ENCODE assay signal across 2 cellular contexts in the genomic region with DNA sequence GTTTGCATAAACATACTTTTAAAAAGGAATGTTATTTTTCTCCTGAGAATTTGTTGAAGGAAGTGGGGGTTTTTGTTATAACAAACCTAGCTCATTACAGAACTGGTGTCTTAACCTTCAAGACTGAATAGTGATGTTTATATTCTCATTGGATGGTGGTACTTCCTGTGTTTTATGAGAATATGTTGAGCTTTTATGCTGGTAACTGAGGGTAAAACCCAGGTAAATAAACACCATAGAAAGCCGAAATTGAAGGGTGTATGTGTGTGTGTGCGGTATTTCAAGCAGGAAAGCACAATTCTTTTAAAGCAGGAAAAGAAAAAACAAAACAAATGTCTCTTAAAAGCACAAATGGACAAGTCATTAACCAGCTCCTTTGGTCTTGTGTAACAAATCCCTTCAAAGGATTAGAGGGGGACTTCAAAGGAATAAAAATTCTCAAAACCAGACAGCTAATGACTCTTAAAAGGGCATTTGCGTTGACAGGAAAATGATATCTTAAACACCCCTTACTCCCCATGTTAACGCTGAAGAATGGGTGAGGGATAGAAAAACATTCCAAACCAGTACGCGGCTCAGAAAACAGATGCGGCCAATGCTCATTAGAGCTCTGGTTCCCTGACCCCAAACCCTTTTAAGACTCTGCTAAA.
TF ChIP-seq lines count a peak whose summit lies in the region.

No MANE protein-coding gene starts in this region.

TF ChIP-seq in liver, 16 proteins besides CTCF, POLR2A, EP300 and RAD21:
- no peak for TF ChIP-seq FOXA1 (IDR thresholded peaks at IDR 0.05)
- no peak for TF ChIP-seq HNF4A (conservative IDR thresholded peaks at IDR 0.05)
- TF ChIP-seq HNF4G (IDR thresholded peaks at IDR 0.05) = no peak
- no peak for TF ChIP-seq EGR1 (IDR thresholded peaks at IDR 0.05; ENCODE audit: low read depth in 2 of 2)
- no peak for TF ChIP-seq FOXA2 (IDR thresholded peaks at IDR 0.05)
- TF ChIP-seq, protein P1, sequence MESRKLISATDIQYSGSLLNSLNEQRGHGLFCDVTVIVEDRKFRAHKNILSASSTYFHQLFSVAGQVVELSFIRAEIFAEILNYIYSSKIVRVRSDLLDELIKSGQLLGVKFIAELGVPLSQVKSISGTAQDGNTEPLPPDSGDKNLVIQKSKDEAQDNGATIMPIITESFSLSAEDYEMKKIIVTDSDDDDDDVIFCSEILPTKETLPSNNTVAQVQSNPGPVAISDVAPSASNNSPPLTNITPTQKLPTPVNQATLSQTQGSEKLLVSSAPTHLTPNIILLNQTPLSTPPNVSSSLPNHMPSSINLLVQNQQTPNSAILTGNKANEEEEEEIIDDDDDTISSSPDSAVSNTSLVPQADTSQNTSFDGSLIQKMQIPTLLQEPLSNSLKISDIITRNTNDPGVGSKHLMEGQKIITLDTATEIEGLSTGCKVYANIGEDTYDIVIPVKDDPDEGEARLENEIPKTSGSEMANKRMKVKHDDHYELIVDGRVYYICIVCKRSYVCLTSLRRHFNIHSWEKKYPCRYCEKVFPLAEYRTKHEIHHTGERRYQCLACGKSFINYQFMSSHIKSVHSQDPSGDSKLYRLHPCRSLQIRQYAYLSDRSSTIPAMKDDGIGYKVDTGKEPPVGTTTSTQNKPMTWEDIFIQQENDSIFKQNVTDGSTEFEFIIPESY (IDR thresholded peaks at IDR 0.05) = no peak
- TF ChIP-seq TAF1 (conservative IDR thresholded peaks at IDR 0.05) = no peak
- TF ChIP-seq NR2F2 (IDR thresholded peaks at IDR 0.05) = no peak
- no peak for TF ChIP-seq RXRA (IDR thresholded peaks at IDR 0.05)
- no peak for TF ChIP-seq GABPA (IDR thresholded peaks at IDR 0.05 in 1 of 2, conservative IDR thresholded peaks at IDR 0.05 in 1 of 2)
- TF ChIP-seq, protein P2, sequence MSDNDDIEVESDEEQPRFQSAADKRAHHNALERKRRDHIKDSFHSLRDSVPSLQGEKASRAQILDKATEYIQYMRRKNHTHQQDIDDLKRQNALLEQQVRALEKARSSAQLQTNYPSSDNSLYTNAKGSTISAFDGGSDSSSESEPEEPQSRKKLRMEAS (IDR thresholded peaks at IDR 0.05) = no peak
- no peak for TF ChIP-seq SP1 (IDR thresholded peaks at IDR 0.05)
- TF ChIP-seq, protein P3, sequence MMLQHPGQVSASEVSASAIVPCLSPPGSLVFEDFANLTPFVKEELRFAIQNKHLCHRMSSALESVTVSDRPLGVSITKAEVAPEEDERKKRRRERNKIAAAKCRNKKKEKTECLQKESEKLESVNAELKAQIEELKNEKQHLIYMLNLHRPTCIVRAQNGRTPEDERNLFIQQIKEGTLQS (IDR thresholded peaks at IDR 0.05) = no peak
- TF ChIP-seq, protein P4, sequence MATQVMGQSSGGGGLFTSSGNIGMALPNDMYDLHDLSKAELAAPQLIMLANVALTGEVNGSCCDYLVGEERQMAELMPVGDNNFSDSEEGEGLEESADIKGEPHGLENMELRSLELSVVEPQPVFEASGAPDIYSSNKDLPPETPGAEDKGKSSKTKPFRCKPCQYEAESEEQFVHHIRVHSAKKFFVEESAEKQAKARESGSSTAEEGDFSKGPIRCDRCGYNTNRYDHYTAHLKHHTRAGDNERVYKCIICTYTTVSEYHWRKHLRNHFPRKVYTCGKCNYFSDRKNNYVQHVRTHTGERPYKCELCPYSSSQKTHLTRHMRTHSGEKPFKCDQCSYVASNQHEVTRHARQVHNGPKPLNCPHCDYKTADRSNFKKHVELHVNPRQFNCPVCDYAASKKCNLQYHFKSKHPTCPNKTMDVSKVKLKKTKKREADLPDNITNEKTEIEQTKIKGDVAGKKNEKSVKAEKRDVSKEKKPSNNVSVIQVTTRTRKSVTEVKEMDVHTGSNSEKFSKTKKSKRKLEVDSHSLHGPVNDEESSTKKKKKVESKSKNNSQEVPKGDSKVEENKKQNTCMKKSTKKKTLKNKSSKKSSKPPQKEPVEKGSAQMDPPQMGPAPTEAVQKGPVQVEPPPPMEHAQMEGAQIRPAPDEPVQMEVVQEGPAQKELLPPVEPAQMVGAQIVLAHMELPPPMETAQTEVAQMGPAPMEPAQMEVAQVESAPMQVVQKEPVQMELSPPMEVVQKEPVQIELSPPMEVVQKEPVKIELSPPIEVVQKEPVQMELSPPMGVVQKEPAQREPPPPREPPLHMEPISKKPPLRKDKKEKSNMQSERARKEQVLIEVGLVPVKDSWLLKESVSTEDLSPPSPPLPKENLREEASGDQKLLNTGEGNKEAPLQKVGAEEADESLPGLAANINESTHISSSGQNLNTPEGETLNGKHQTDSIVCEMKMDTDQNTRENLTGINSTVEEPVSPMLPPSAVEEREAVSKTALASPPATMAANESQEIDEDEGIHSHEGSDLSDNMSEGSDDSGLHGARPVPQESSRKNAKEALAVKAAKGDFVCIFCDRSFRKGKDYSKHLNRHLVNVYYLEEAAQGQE (IDR thresholded peaks at IDR 0.05) = no peak

TF ChIP-seq in HepG2, 621 proteins besides CTCF, POLR2A, EP300 and RAD21:
- TF ChIP-seq, protein P5, sequence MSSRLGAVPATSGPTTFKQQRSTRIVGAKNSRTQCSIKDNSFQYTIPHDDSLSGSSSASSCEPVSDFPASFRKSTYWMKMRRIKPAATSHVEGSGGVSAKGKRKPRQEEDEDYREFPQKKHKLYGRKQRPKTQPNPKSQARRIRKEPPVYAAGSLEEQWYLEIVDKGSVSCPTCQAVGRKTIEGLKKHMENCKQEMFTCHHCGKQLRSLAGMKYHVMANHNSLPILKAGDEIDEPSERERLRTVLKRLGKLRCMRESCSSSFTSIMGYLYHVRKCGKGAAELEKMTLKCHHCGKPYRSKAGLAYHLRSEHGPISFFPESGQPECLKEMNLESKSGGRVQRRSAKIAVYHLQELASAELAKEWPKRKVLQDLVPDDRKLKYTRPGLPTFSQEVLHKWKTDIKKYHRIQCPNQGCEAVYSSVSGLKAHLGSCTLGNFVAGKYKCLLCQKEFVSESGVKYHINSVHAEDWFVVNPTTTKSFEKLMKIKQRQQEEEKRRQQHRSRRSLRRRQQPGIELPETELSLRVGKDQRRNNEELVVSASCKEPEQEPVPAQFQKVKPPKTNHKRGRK (CRISPR knock-in tag; IDR thresholded peaks at IDR 0.05) = no peak
- TF ChIP-seq SIN3A (IDR thresholded peaks at IDR 0.05; ENCODE audit: borderline replicate concordance, low read depth, low read length) (no peak), GATAD1 (CRISPR knock-in tag; IDR thresholded peaks at IDR 0.05) (no peak), ZNF501 (CRISPR knock-in tag; IDR thresholded peaks at IDR 0.05) (no peak), ZFAT (CRISPR knock-in tag; conservative IDR thresholded peaks at IDR 0.05) (no peak), MEIS2 (CRISPR knock-in tag; IDR thresholded peaks at IDR 0.05) (no peak), RBFOX2 (IDR thresholded peaks at IDR 0.05; ENCODE audit: low read depth, low read length) (no peak), HIVEP1 (CRISPR knock-in tag; IDR thresholded peaks at IDR 0.05) (no peak), NR3C1 (CRISPR knock-in tag; IDR thresholded peaks at IDR 0.05) (no peak), CBX5 (CRISPR knock-in tag; IDR thresholded peaks at IDR 0.05; ENCODE audit: borderline replicate concordance) (no peak), NFE2 (CRISPR knock-in tag; IDR thresholded peaks at IDR 0.05) (no peak), RXRA (CRISPR knock-in tag; IDR thresholded peaks at IDR 0.05) (no peak), ZNF570 (CRISPR knock-in tag; IDR thresholded peaks at IDR 0.05; ENCODE audit: borderline replicate concordance) (no peak), NR2F6 (IDR thresholded peaks at IDR 0.05) (no peak), NR2F6 (CRISPR knock-in tag; IDR thresholded peaks at IDR 0.05) (no peak), KDM5B (CRISPR knock-in tag; IDR thresholded peaks at IDR 0.05; ENCODE audit: borderline replicate concordance) (no peak), NFATC3 (CRISPR knock-in tag; IDR thresholded peaks at IDR 0.05) (no peak)
- TF ChIP-seq, protein P6, sequence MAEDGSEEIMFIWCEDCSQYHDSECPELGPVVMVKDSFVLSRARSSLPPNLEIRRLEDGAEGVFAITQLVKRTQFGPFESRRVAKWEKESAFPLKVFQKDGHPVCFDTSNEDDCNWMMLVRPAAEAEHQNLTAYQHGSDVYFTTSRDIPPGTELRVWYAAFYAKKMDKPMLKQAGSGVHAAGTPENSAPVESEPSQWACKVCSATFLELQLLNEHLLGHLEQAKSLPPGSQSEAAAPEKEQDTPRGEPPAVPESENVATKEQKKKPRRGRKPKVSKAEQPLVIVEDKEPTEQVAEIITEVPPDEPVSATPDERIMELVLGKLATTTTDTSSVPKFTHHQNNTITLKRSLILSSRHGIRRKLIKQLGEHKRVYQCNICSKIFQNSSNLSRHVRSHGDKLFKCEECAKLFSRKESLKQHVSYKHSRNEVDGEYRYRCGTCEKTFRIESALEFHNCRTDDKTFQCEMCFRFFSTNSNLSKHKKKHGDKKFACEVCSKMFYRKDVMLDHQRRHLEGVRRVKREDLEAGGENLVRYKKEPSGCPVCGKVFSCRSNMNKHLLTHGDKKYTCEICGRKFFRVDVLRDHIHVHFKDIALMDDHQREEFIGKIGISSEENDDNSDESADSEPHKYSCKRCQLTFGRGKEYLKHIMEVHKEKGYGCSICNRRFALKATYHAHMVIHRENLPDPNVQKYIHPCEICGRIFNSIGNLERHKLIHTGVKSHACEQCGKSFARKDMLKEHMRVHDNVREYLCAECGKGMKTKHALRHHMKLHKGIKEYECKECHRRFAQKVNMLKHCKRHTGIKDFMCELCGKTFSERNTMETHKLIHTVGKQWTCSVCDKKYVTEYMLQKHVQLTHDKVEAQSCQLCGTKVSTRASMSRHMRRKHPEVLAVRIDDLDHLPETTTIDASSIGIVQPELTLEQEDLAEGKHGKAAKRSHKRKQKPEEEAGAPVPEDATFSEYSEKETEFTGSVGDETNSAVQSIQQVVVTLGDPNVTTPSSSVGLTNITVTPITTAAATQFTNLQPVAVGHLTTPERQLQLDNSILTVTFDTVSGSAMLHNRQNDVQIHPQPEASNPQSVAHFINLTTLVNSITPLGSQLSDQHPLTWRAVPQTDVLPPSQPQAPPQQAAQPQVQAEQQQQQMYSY (CRISPR knock-in tag; IDR thresholded peaks at IDR 0.05) = no peak
- TF ChIP-seq, protein P7, sequence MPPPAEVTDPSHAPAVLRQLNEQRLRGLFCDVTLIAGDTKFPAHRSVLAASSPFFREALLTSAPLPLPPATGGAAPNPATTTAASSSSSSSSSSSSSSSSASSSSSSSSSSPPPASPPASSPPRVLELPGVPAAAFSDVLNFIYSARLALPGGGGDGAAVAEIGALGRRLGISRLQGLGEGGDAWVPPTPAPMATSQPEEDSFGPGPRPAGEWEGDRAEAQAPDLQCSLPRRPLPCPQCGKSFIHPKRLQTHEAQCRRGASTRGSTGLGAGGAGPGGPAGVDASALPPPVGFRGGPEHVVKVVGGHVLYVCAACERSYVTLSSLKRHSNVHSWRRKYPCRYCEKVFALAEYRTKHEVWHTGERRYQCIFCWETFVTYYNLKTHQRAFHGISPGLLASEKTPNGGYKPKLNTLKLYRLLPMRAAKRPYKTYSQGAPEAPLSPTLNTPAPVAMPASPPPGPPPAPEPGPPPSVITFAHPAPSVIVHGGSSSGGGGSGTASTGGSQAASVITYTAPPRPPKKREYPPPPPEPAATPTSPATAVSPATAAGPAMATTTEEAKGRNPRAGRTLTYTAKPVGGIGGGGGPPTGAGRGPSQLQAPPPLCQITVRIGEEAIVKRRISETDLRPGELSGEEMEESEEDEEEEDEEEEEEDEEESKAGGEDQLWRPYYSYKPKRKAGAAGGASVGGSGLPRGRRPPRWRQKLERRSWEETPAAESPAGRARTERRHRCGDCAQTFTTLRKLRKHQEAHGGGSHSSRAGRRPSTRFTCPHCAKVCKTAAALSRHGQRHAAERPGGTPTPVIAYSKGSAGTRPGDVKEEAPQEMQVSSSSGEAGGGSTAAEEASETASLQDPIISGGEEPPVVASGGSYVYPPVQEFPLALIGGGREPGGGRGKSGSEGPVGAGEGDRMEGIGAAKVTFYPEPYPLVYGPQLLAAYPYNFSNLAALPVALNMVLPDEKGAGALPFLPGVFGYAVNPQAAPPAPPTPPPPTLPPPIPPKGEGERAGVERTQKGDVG (CRISPR knock-in tag; IDR thresholded peaks at IDR 0.05; ENCODE audit: borderline replicate concordance) = no peak
